Comparison of ENCODE assay signal across 8 cellular contexts in the genomic region with DNA sequence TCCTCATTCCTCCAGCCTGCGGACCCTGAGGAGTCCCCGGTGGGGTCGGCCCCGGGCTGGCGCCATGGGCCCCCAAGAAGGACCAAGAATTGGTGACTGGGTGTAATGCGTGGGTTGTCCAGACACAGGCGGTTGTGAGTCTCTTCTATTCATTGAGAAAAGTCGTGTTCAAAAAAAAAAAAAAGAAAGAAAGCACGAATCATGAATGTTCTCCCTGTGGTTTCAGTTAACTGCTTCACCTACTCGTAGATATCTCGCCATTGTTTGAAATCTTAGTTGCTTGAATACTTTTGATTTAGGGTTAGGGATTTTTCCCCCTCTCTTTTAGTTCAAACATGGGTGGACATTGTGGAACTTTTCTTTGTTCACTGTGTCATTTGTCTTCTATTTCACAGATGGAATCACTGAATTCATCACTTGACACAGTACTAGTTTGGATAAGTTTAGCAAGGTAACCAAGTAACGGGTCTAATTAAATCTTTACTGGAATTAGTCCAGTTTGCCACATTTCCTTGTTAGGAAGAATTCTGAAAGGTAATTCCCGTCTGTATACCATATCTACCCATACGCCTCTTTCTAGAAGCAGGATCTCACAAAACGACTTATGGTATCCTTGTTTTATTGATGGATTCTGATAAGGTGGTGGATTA. TPM values are rescaled to one million over a fixed set of nuclear protein-coding genes. Genes with fewer than 3 reads are reported as not detected.
DNase-seq lines count a peak whose midpoint lies in the region; ATAC-seq and TF ChIP-seq lines count a peak whose summit lies in the region.

No MANE protein-coding gene starts in this region.

- no peak for DNase-seq in activated CD4-positive, alpha-beta T cell treated with anti-CD3 and anti-CD28 coated beads for 36 hours
- DNase-seq in activated CD4-positive, alpha-beta T cell treated with anti-CD3 and anti-CD28 coated beads for 1 hour = no peak
- no peak for DNase-seq in HAP-1 (ENCODE audit: low spot score in 2 of 2)
- DNase-seq in MG63 = no peak
- no peak for DNase-seq in brain microvascular endothelial cell
- peak; percentile 54 for DNase-seq in kidney glomerular epithelial cell (lab: John Stamatoyannopoulos, UW)
- no peak for DNase-seq in suprapubic skin (ENCODE audit: low spot score in 2 of 2)
- DNase-seq in NCI-H82 (lab: John Stamatoyannopoulos, UW) = no peak

- peaks cover 35% of the 10 kb centered on the region for H3K4me1 Mint-ChIP-seq in activated CD4-positive, alpha-beta T cell treated with anti-CD3 and anti-CD28 coated beads for 36 hours

- peak overlapping the region; percentile 76 for H3K4me3 ChIP-seq in HAP-1
- H3K4me3 ChIP-seq in MG63 = peak overlapping the region; percentile 80
- H3K4me3 ChIP-seq in brain microvascular endothelial cell (ENCODE audit: low read depth, low read length) = peak overlapping the region; percentile 92
- peak overlapping the region; percentile 87 for H3K4me3 ChIP-seq in suprapubic skin

- peaks cover 9% of the 10 kb centered on the region for H3K27me3 Mint-ChIP-seq in activated CD4-positive, alpha-beta T cell treated with anti-CD3 and anti-CD28 coated beads for 36 hours

- H3K27me3 ChIP-seq in HAP-1 (ENCODE audit: low read depth) (no peaks in the 10 kb centered on the region), MG63 (no peaks in the 10 kb centered on the region), brain microvascular endothelial cell (replicated peaks) (no peaks in the 10 kb centered on the region), suprapubic skin (peaks cover 3% of the 10 kb centered on the region)

- 6% methylated on average over 15 of the region's 15 CpGs for WGBS in suprapubic skin

- intact Hi-C loops in activated CD4-positive, alpha-beta T cell treated with anti-CD3 and anti-CD28 coated beads for 36 hours (cut with DNase I, micrococcal nuclease) = loop anchor here (1.0 to 10.0 kb wide), 7 partner anchors 38 to 1776 kb away; a partner anchor contains a TSS

- no peaks in the 10 kb centered on the region for H3K9me3 ChIP-seq in HAP-1
- H3K9me3 ChIP-seq in MG63 = peaks cover 1% of the 10 kb centered on the region; the same call in 1 of the 2 replicates
- H3K9me3 ChIP-seq in suprapubic skin = no peaks in the 10 kb centered on the region

- H3K36me3 Mint-ChIP-seq in activated CD4-positive, alpha-beta T cell treated with anti-CD3 and anti-CD28 coated beads for 36 hours (ENCODE audit: low read depth) = peaks cover under 1% of the 10 kb centered on the region

- peak overlapping the region; percentile 93 for H3K27ac Mint-ChIP-seq in activated CD4-positive, alpha-beta T cell treated with anti-CD3 and anti-CD28 coated beads for 36 hours

- TF ChIP-seq CTCF in brain microvascular endothelial cell (IDR thresholded peaks at IDR 0.05; ENCODE audit: low read depth, low read length, missing control alignments) (no peak), suprapubic skin (IDR thresholded peaks at IDR 0.05) (no peak)

- CTCF ChIA-PET in activated CD4-positive, alpha-beta T cell treated with anti-CD3 and anti-CD28 coated beads for 36 hours (lab: Charles Lee) = interaction anchor here (0.5 to 1.0 kb wide), 2 partner anchors 13 to 1873 kb away, joined by 3 to 5 read pairs; no protein-coding TSS in a partner anchor

- H3K4me1 ChIP-seq in HAP-1 (peaks cover 6% of the 10 kb centered on the region; the same call in 1 of the 2 replicates), suprapubic skin (peaks cover 23% of the 10 kb centered on the region)

- peak overlapping the region; percentile 84 for H3K27ac ChIP-seq in brain microvascular endothelial cell
- peak overlapping the region; percentile 89 for H3K27ac ChIP-seq in suprapubic skin

- TF ChIP-seq POLR2A in suprapubic skin (IDR thresholded peaks at IDR 0.05) = no peak

- ATAC-seq in activated CD4-positive, alpha-beta T cell treated with anti-CD3 and anti-CD28 coated beads for 36 hours = peak; percentile 27

- no peak for TF ChIP-seq EP300 in suprapubic skin (IDR thresholded peaks at IDR 0.05)

- in situ Hi-C loops in HAP-1 (cut with MboI; ENCODE audit: low sequenced_read_pairs) (no loop called here), brain microvascular endothelial cell (cut with HindIII; ENCODE audit: low pct_ligation_motif_present, low sequenced_read_pairs) (no loop called here)

- POLR2A ChIA-PET in activated CD4-positive, alpha-beta T cell treated with anti-CD3 and anti-CD28 coated beads for 36 hours (lab: Charles Lee) = no interaction called here

- H3K9me3 Mint-ChIP-seq in activated CD4-positive, alpha-beta T cell treated with anti-CD3 and anti-CD28 coated beads for 36 hours (ENCODE audit: low read depth) = no peaks in the 10 kb centered on the region

- H3K36me3 ChIP-seq in HAP-1 (replicated peaks) (no peaks in the 10 kb centered on the region), MG63 (peaks cover 13% of the 10 kb centered on the region), brain microvascular endothelial cell (replicated peaks) (no peaks in the 10 kb centered on the region), suprapubic skin (no peaks in the 10 kb centered on the region)

- peak overlapping the region; percentile 95 for H3K4me3 Mint-ChIP-seq in activated CD4-positive, alpha-beta T cell treated with anti-CD3 and anti-CD28 coated beads for 36 hours

RNA-seq across cellular contexts. Expression of a gene that starts 0.8 kb away (rescaled TPM):
- total RNA-seq in activated CD4-positive, alpha-beta T cell treated with anti-CD3 and anti-CD28 coated beads for 36 hours = 10 to 100 TPM; 27.9 to 30.8 TPM
- total RNA-seq in MG63 (2014; rRNA removed; shearing (Covaris generic); ENCODE audit: low replicate concordance) = 70.1 and 81.2 TPM in 2 replicates
- total RNA-seq in suprapubic skin = 10 to 100 TPM in 1 of 4 donors, 1 to 10 TPM in 3; 7.4 to 12.4 (median 7.9) TPM
